In genomic region chr14:96888158-96888557, GRCh38 we compare ENCODE assay signal across 17 cellular contexts.
A peak's percentile ranks its signal among the peaks of the same experiment; 100 is the strongest.
DNase-seq lines count a peak whose midpoint lies in the region; ATAC-seq and TF ChIP-seq lines count a peak whose summit lies in the region.
"Had no signal": no experiment of that assay in that cellular context is flagged by ENCODE, and none has a peak within 500 bp of the region (broad histone marks: within the 10 kb centered on the region; RNA-seq: fewer than 3 reads in every experiment).

No MANE protein-coding gene starts in this region.

- peaks cover 3% of the 10 kb centered on the region for H3K36me3 ChIP-seq in SJCRH30
- H3K36me3 ChIP-seq: gastroesophageal sphincter, left lung, ovary, stomach had no signal

- H3K27ac Mint-ChIP-seq in glutamatergic neuron (ENCODE audit: unreplicated experiment), result no peak overlapping the region
- H3K27ac Mint-ChIP-seq: activated CD4-positive, alpha-beta memory T cell treated with anti-CD3 and anti-CD28 coated beads for 36 hours; activated naive CD8-positive, alpha-beta T cell treated with anti-CD3 and anti-CD28 coated beads for 36 hours had no signal

- no peak overlapping the region for H3K4me3 Mint-ChIP-seq in glutamatergic neuron (ENCODE audit: unreplicated experiment)
- H3K4me3 Mint-ChIP-seq: activated CD4-positive, alpha-beta memory T cell treated with anti-CD3 and anti-CD28 coated beads for 36 hours; activated naive CD8-positive, alpha-beta T cell treated with anti-CD3 and anti-CD28 coated beads for 36 hours had no signal

- H3K36me3 Mint-ChIP-seq in glutamatergic neuron (ENCODE audit: unreplicated experiment), result peaks cover 4% of the 10 kb centered on the region

- H3K9me3 ChIP-seq in SJCRH30 (replicated peaks), result no peaks in the 10 kb centered on the region; the same call in 1 of the 2 replicates
- H3K9me3 ChIP-seq: gastroesophageal sphincter, left lung, ovary, stomach had no signal

- ATAC-seq in GM18520 (IDR thresholded peaks at IDR 0.05; ENCODE audit: unreplicated experiment), result peak; percentile 83
- peak; percentile 92 for ATAC-seq in GM21423 (IDR thresholded peaks at IDR 0.05; ENCODE audit: unreplicated experiment)
- ATAC-seq in HG03045 (IDR thresholded peaks at IDR 0.05; ENCODE audit: unreplicated experiment), result peak; percentile 93
- ATAC-seq: gastroesophageal sphincter had no signal

- H3K27me3 ChIP-seq in SJCRH30, result no peaks in the 10 kb centered on the region
- H3K27me3 ChIP-seq: gastroesophageal sphincter, left lung, ovary, stomach had no signal

- no peaks in the 10 kb centered on the region for H3K9me3 Mint-ChIP-seq in glutamatergic neuron (ENCODE audit: unreplicated experiment)
- H3K9me3 Mint-ChIP-seq: activated CD4-positive, alpha-beta memory T cell treated with anti-CD3 and anti-CD28 coated beads for 36 hours had no signal

- H3K4me3 ChIP-seq in SJCRH30, result no peak overlapping the region
- H3K4me3 ChIP-seq: gastroesophageal sphincter, left lung, ovary, stomach had no signal

- no peak overlapping the region for H3K27ac ChIP-seq in SJCRH30
- H3K27ac ChIP-seq: gastroesophageal sphincter, left lung, ovary, stomach had no signal

- no peaks in the 10 kb centered on the region for H3K27me3 Mint-ChIP-seq in glutamatergic neuron (ENCODE audit: unreplicated experiment)
- H3K27me3 Mint-ChIP-seq: activated CD4-positive, alpha-beta memory T cell treated with anti-CD3 and anti-CD28 coated beads for 36 hours; activated naive CD8-positive, alpha-beta T cell treated with anti-CD3 and anti-CD28 coated beads for 36 hours had no signal

- no peaks in the 10 kb centered on the region for H3K4me1 ChIP-seq in SJCRH30
- H3K4me1 ChIP-seq: gastroesophageal sphincter, left lung, stomach had no signal

- DNase-seq in NCI-H69 (lab: John Stamatoyannopoulos, UW) (peak; percentile 51), DMS153 treated with DMSO at 0.1 percent for 48 hours (lab: John Stamatoyannopoulos, UW; ENCODE audit: unreplicated experiment) (no peak), glutamatergic neuron (no peak), mesenteric fat pad (ENCODE audit: low spot score) (no peak), SJCRH30 (no peak)
- DNase-seq: activated CD4-positive, alpha-beta memory T cell treated with anti-CD3 and anti-CD28 coated beads for 36 hours; activated naive CD8-positive, alpha-beta T cell treated with anti-CD3 and anti-CD28 coated beads for 36 hours; dermis blood vessel endothelial cell; left lung; NK-92 treated with Interleukin-12 subunit alpha and Interleukin-12 subunit beta, amount 100 ng/mL, for 24 hours; ovary; stimulated activated CD4-positive, alpha-beta T cell treated with anti-CD3 and anti-CD28 coated beads, Interleukin-2, amount 100 ng/mL, for 24 hours; stomach had no signal

- TF ChIP-seq CTCF in glutamatergic neuron (IDR thresholded peaks at IDR 0.05; ENCODE audit: partially characterized antibody, unreplicated experiment), result no peak

- peaks cover 43% of the 10 kb centered on the region for H3K4me1 Mint-ChIP-seq in glutamatergic neuron (ENCODE audit: low read depth, unreplicated experiment)
- H3K4me1 Mint-ChIP-seq: activated naive CD8-positive, alpha-beta T cell treated with anti-CD3 and anti-CD28 coated beads for 36 hours had no signal
